Comparison of ENCODE assay signal across 15 cellular contexts in genomic region chr10:113650172-113650571, GRCh38. TPM values are rescaled to one million over a fixed set of nuclear protein-coding genes. Genes with fewer than 3 reads are reported as not detected.
DNase-seq lines count a peak whose midpoint lies in the region; ATAC-seq and TF ChIP-seq lines count a peak whose summit lies in the region.
"Had no signal": no experiment of that assay in that cellular context is flagged by ENCODE, and none has a peak within 500 bp of the region (broad histone marks: within the 10 kb centered on the region; RNA-seq: fewer than 3 reads in every experiment).

No MANE protein-coding gene starts in this region.

- no peak overlapping the region for H3K27ac ChIP-seq in breast epithelium
- H3K27ac ChIP-seq in epithelial cell of prostate = peak overlapping the region; percentile 27
- H3K27ac ChIP-seq in skeletal muscle tissue (ENCODE audit: low read depth, low read length) = peak overlapping the region; percentile 80
- H3K27ac ChIP-seq: 22Rv1; BLaER1 treated with 17β-estradiol and CSF1 and Interleukin-3, amounts not matched to agents 10 nM and 100 nM had no signal

- no peak overlapping the region for H3K27ac Mint-ChIP-seq in MCF 10A (ENCODE audit: low read depth, unreplicated experiment)
- H3K27ac Mint-ChIP-seq: CD4-positive, CD25-positive, alpha-beta regulatory T cell; H9 had no signal

- TF ChIP-seq POLR2A in breast epithelium (IDR thresholded peaks at IDR 0.05) = no peak

- no peak for ATAC-seq in omental fat pad (ENCODE audit: low FRiP score)

- no peaks in the 10 kb centered on the region for H3K4me1 ChIP-seq in breast epithelium
- peaks cover 61 to 77% (median 76%) of the 10 kb centered on the region in 3 donors for H3K4me1 ChIP-seq in skeletal muscle tissue (ENCODE audit: control insufficient read depth in 3 of 3, insufficient read depth in 3 of 3, low read length in 3 of 3)
- H3K4me1 ChIP-seq: BLaER1 treated with 17β-estradiol and CSF1 and Interleukin-3, amounts not matched to agents 10 nM and 100 nM had no signal

- intact Hi-C loops in MCF 10A (cut with micrococcal nuclease) = no loop called here
- intact Hi-C loops in breast epithelium (cut with DNase I; ENCODE audit: low total_unique reads) = loop anchor here (5.0 kb wide), 1 partner anchor 1303 kb away; no protein-coding TSS in a partner anchor

- peaks cover 70% of the 10 kb centered on the region for H3K27me3 Mint-ChIP-seq in MCF 10A (ENCODE audit: insufficient read depth, unreplicated experiment)

- H3K9me3 ChIP-seq in breast epithelium = no peaks in the 10 kb centered on the region
- no peaks in the 10 kb centered on the region for H3K9me3 ChIP-seq in skeletal muscle tissue (ENCODE audit: control insufficient read depth in 3 of 3, low read length in 3 of 3)

- CTCF ChIA-PET in MCF 10A (lab: Yijun Ruan, JAX) = no interaction called here

- H3K4me3 Mint-ChIP-seq in MCF 10A (ENCODE audit: unreplicated experiment) = no peak overlapping the region
- H3K4me3 Mint-ChIP-seq: CD4-positive, CD25-positive, alpha-beta regulatory T cell; H9 had no signal

- no peaks in the 10 kb centered on the region for H3K9me3 Mint-ChIP-seq in MCF 10A (ENCODE audit: unreplicated experiment)
- H3K9me3 Mint-ChIP-seq: H9 had no signal

- BruUV-seq in MCF 10A (replicated peaks; lab: Mats Ljungman, UMichigan) = no TSS peak

- no peaks in the 10 kb centered on the region for H3K36me3 Mint-ChIP-seq in MCF 10A (ENCODE audit: insufficient read depth, unreplicated experiment)
- H3K36me3 Mint-ChIP-seq: CD4-positive, CD25-positive, alpha-beta regulatory T cell had no signal

- DNase-seq in MCF 10A (ENCODE audit: unreplicated experiment) (peak; percentile 4), breast epithelium (ENCODE audit: low spot score in 2 of 2) (no peak), M059J (ENCODE audit: low read depth) (peak; percentile 49), epithelial cell of prostate (ENCODE audit: low read depth, low spot score) (no peak), omental fat pad (ENCODE audit: low spot score) (no peak), NCI-H2107 (lab: John Stamatoyannopoulos, UW) (no peak)
- DNase-seq: ACHN; CD4-positive, CD25-positive, alpha-beta regulatory T cell; DMS53; GF-D8; GOT3; H9 had no signal

- H3K9ac ChIP-seq in skeletal muscle tissue (ENCODE audit: low read depth in 1 of 3, low read length in 3 of 3) = no peak overlapping the region
- H3K9ac ChIP-seq: BLaER1 treated with 17β-estradiol and CSF1 and Interleukin-3, amounts not matched to agents 10 nM and 100 nM had no signal

- H3K27me3 ChIP-seq in breast epithelium (peaks cover 0 to 6% of the 10 kb centered on the region in 2 donors), skeletal muscle tissue (ENCODE audit: control insufficient read depth in 3 of 3, insufficient read depth in 3 of 3, low read length in 3 of 3) (no peaks in the 10 kb centered on the region)
- H3K27me3 ChIP-seq: BLaER1 treated with 17β-estradiol and CSF1 and Interleukin-3, amounts not matched to agents 10 nM and 100 nM had no signal

- POLR2A ChIA-PET in MCF 10A (lab: Yijun Ruan, JAX) = interaction anchor here (0.9 kb wide), 1 partner anchor 183 kb away, joined by 3 read pairs; no protein-coding TSS in a partner anchor

- H3K36me3 ChIP-seq in breast epithelium = no peaks in the 10 kb centered on the region
- H3K36me3 ChIP-seq in skeletal muscle tissue (ENCODE audit: control insufficient read depth in 3 of 3, insufficient read depth in 3 of 3, low read length in 3 of 3) = peaks cover 51 to 68% (median 62%) of the 10 kb centered on the region in 3 donors
- H3K36me3 ChIP-seq: BLaER1 treated with 17β-estradiol and CSF1 and Interleukin-3, amounts not matched to agents 10 nM and 100 nM had no signal

- no peaks in the 10 kb centered on the region for H3K4me1 Mint-ChIP-seq in MCF 10A (ENCODE audit: insufficient read depth, unreplicated experiment)
- H3K4me1 Mint-ChIP-seq: CD4-positive, CD25-positive, alpha-beta regulatory T cell; H9 had no signal

- H3K4me3 ChIP-seq in breast epithelium (no peak overlapping the region), skeletal muscle tissue (ENCODE audit: low read length in 3 of 3) (peak overlapping the region in 1 of 3 donors; percentile 24)
- H3K4me3 ChIP-seq: BLaER1 treated with 17β-estradiol and CSF1 and Interleukin-3, amounts not matched to agents 10 nM and 100 nM had no signal

- TF ChIP-seq CTCF in MCF 10A (IDR thresholded peaks at IDR 0.05; ENCODE audit: unreplicated experiment) (no peak), breast epithelium (IDR thresholded peaks at IDR 0.05) (no peak), omental fat pad (IDR thresholded peaks at IDR 0.05) (no peak)

RNA-seq across cellular contexts. Expression of gene NRAP, which starts 13.7 kb away (rescaled TPM):
- total RNA-seq in MCF 10A (2022) (not detected in 2 replicates), breast epithelium (not detected), skeletal muscle tissue (27.1 TPM), omental fat pad (not detected)
- total RNA-seq in M059J (2014; rRNA removed; shearing (Covaris generic)) = not detected in 2 replicates
- total RNA-seq: CD4-positive, CD25-positive, alpha-beta regulatory T cell; H9 had no signal

RNA-seq across cellular contexts. Expression of gene CASP7, which starts 29.5 kb away (rescaled TPM):
- total RNA-seq in MCF 10A (2022) (7.4 and 13.7 TPM in 2 replicates), breast epithelium (10 to 100 TPM; 19.0 to 27.2 (median 24.3) TPM), skeletal muscle tissue (13.6 TPM), omental fat pad (10 to 100 TPM; 18.6 to 34.0 (median 26.3) TPM)
- 53.8 and 61.0 TPM in 2 replicates for total RNA-seq in M059J (2014; rRNA removed; shearing (Covaris generic))

Comparison
In these comparisons a context has a peak if more than half of its experiments do, and no peak if none do; other contexts are left out.
1. DNase-seq: peak in MCF 10A (single experiment) and M059J (single experiment); none in breast epithelium (0 of 2), epithelial cell of prostate (single experiment), omental fat pad (single experiment) and NCI-H2107 (single experiment).
2. H3K27ac ChIP-seq: peak in epithelial cell of prostate (single experiment) and skeletal muscle tissue (single experiment); none in breast epithelium (0 of 2).
3. RNA of gene NRAP, which starts 13.7 kb away (total RNA-seq): 27.1 TPM in skeletal muscle tissue (single experiment); not detected in MCF 10A, not detected in breast epithelium, not detected in M059J and not detected in omental fat pad; every median in the first group is over 10 times any median in the second.